In the genomic region with DNA sequence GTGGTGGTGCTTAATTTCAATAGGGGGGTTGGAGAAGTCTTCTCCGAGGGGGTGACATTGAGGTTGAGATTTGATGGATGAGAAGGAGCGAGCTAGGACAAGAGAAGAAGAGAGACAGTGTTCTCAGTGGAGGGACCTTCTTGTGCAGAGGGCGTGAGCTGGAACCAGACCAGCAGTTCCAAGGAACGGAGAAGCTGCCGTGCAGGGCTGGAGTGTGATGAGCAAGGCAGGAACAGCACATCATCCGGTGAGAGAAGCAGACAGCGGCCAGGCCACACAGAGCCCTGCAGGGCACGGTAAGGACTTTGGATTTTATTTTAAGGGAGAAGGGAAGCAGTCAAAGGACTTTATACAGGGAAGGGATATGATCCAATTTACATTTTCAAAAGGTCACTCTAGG, we compare ENCODE assay signal across 25 cellular contexts.
DNase-seq lines count a peak whose midpoint lies in the region; ATAC-seq, FAIRE-seq and TF ChIP-seq lines count a peak whose summit lies in the region.
"Had no signal": no experiment of that assay in that cellular context is flagged by ENCODE, and none has a peak within 500 bp of the region (broad histone marks: within the 10 kb centered on the region; RNA-seq: fewer than 3 reads in every experiment).

No MANE protein-coding gene starts in this region.

- H2BK5ac ChIP-seq in mesenchymal stem cell (ENCODE audit: low read depth, low read length, poor library complexity, severe bottlenecking), result no peak overlapping the region

- peaks cover 3% of the 10 kb centered on the region for H3K4me1 ChIP-seq in mesenchymal stem cell (ENCODE audit: control insufficient read depth, insufficient read depth, low read depth, low read length)
- H3K4me1 ChIP-seq: A549 had no signal

- H2AK5ac ChIP-seq in mesenchymal stem cell (ENCODE audit: low read length, severe bottlenecking), result no peak overlapping the region

- no peak for FAIRE-seq in urothelium cell line (lab: Jason Lieb, UNC)
- FAIRE-seq: A549, H1 had no signal

- no peak overlapping the region for H3K23ac ChIP-seq in mesenchymal stem cell (ENCODE audit: low read length in 2 of 2)

- no peak overlapping the region for H2AFZ ChIP-seq in mesenchymal stem cell (ENCODE audit: low read depth, low read length)

- H3K14ac ChIP-seq in mesenchymal stem cell (ENCODE audit: low read length in 2 of 2), result no peak overlapping the region

- no peak overlapping the region for H2BK15ac ChIP-seq in mesenchymal stem cell (ENCODE audit: low read depth, poor library complexity, severe bottlenecking)

- in situ Hi-C loops in GM13977 (cut with MboI; ENCODE audit: low pct_unique_long_range_greater_than_20kb, low sequenced_read_pairs, unreplicated experiment), result no loop called here

- no peak overlapping the region for H2BK12ac ChIP-seq in mesenchymal stem cell (ENCODE audit: low read length in 2 of 2)

- no peak overlapping the region for H2BK120ac ChIP-seq in mesenchymal stem cell (ENCODE audit: low read depth, low read length)

- H3K4ac ChIP-seq in mesenchymal stem cell (ENCODE audit: low read depth in 1 of 2, low read length in 2 of 2), result no peak overlapping the region

- peak; percentile 41 for DNase-seq in Daoy (ENCODE audit: low read depth)
- DNase-seq in MG63, result peak; percentile 30
- DNase-seq in cerebellum (ENCODE audit: low spot score), result peak; percentile 4
- DNase-seq in mesenchymal stem cell, result no peak
- DNase-seq in amniotic stem cell (lab: John Stamatoyannopoulos, UW), result no peak
- DNase-seq in urothelium cell line (ENCODE audit: low spot score), result no peak
- no peak for DNase-seq in GM13977 (ENCODE audit: low spot score)
- DNase-seq: CD8-positive, alpha-beta memory T cell; DMS 273 treated with DMSO at 0.1 percent for 48 hours; DMS79; HCEC 1CT; IMR-90; KG1; NCI-H1048; NCI-H1417; NCI-H1694; NCI-H2081; NCI-H226; NCI-H510A; NCI-H69; SIG-M5 had no signal

- peak overlapping the region; percentile 18 for H3K9ac ChIP-seq in mesenchymal stem cell (ENCODE audit: low read length)

- ATAC-seq in GM18517 (IDR thresholded peaks at IDR 0.05; ENCODE audit: unreplicated experiment), result no peak

- no peak for TF ChIP-seq CTCF in GM13977 (IDR thresholded peaks at IDR 0.05; ENCODE audit: extremely low read depth, insufficient read depth, missing control alignments)

- no peaks in the 10 kb centered on the region for H3K79me1 ChIP-seq in mesenchymal stem cell (replicated peaks; ENCODE audit: low read length, poor library complexity, severe bottlenecking)

- no peak overlapping the region for H4K8ac ChIP-seq in mesenchymal stem cell (ENCODE audit: low read length)

- H3K4me3 ChIP-seq in MG63 (no peak overlapping the region), mesenchymal stem cell (ENCODE audit: insufficient read depth in 1 of 2, low read depth in 1 of 2, low read length in 2 of 2) (peak overlapping the region in 1 of 2 experiments; percentile 55)
- H3K4me3 ChIP-seq: A549, SK-N-MC had no signal

- no peak overlapping the region for H3K27ac ChIP-seq in mesenchymal stem cell (ENCODE audit: low read length, poor library complexity, severe bottlenecking)
- H3K27ac ChIP-seq: A549, SK-N-MC had no signal

- 84% methylated on average over 8 of the region's 8 CpGs for WGBS in mesenchymal stem cell

- H3K4me2 ChIP-seq in mesenchymal stem cell (ENCODE audit: low read length, poor library complexity, severe bottlenecking), result no peak overlapping the region
- H3K4me2 ChIP-seq: A549 had no signal

- H3K18ac ChIP-seq in mesenchymal stem cell (ENCODE audit: low read depth in 1 of 2, low read length in 2 of 2), result no peak overlapping the region

- peaks cover 56% of the 10 kb centered on the region for H3K27me3 ChIP-seq in MG63
- peaks cover 47 to 82% of the 10 kb centered on the region in 2 experiments for H3K27me3 ChIP-seq in mesenchymal stem cell (ENCODE audit: control insufficient read depth in 1 of 2, insufficient read depth in 1 of 2, low read length in 2 of 2)

- no peak overlapping the region for H4K91ac ChIP-seq in mesenchymal stem cell (ENCODE audit: low read length)

- no peaks in the 10 kb centered on the region for H3K36me3 ChIP-seq in MG63
- no peaks in the 10 kb centered on the region for H3K36me3 ChIP-seq in mesenchymal stem cell (ENCODE audit: control insufficient read depth in 1 of 2, insufficient read depth in 2 of 2, low read depth in 1 of 2, low read length in 2 of 2)

- no peaks in the 10 kb centered on the region for H3K9me3 ChIP-seq in MG63
- H3K9me3 ChIP-seq in mesenchymal stem cell (ENCODE audit: control insufficient read depth, low read length), result no peaks in the 10 kb centered on the region
- H3K9me3 ChIP-seq: A549 had no signal

Comparison
In these comparisons a context has a peak if more than half of its experiments do, and no peak if none do; other contexts are left out.
1. DNase-seq: peak in Daoy (single experiment), MG63 (single experiment) and cerebellum (single experiment); none in mesenchymal stem cell (single experiment), amniotic stem cell (single experiment), urothelium cell line (single experiment) and GM13977 (single experiment).